In genomic region chr7:28178537-28178936, GRCh38 we compare ENCODE assay signal across 9 cellular contexts. TPM values are rescaled to one million over a fixed set of nuclear protein-coding genes. Genes with fewer than 3 reads are reported as not detected.
DNase-seq lines count a peak whose midpoint lies in the region; ATAC-seq and TF ChIP-seq lines count a peak whose summit lies in the region.
"Had no signal": no experiment of that assay in that cellular context is flagged by ENCODE, and none has a peak within 500 bp of the region (broad histone marks: within the 10 kb centered on the region; RNA-seq: fewer than 3 reads in every experiment).

No MANE protein-coding gene starts in this region.

- no peak overlapping the region for H3K27ac ChIP-seq in HUES64 (ENCODE audit: low read depth, low read length)

- H3K4me1 Mint-ChIP-seq in CD14-positive monocyte (peaks cover 57% of the 10 kb centered on the region), neural crest cell (peaks cover 17% of the 10 kb centered on the region)
- H3K4me1 Mint-ChIP-seq in central memory CD8-positive, alpha-beta T cell, result peaks cover 50% of the 10 kb centered on the region

- no peak for TF ChIP-seq CTCF in CD14-positive monocyte (IDR thresholded peaks at IDR 0.05)
- no peak for TF ChIP-seq CTCF in neural crest cell (conservative IDR thresholded peaks at IDR 0.05)

- H3K9me3 Mint-ChIP-seq in CD14-positive monocyte, result no peaks in the 10 kb centered on the region
- H3K9me3 Mint-ChIP-seq in central memory CD8-positive, alpha-beta T cell, result no peaks in the 10 kb centered on the region
- no peaks in the 10 kb centered on the region for H3K9me3 Mint-ChIP-seq in neural crest cell

- intact Hi-C loops in CD14-positive monocyte (cut with micrococcal nuclease), result loop anchor here in 1 of 2 donors (5.0 kb wide), 2 partner anchors 36 to 64 kb away; no protein-coding TSS in a partner anchor

- no peak for ATAC-seq in central memory CD8-positive, alpha-beta T cell (replicated peaks; ENCODE audit: extremely low read depth, poor library complexity, severe bottlenecking)
- ATAC-seq in GM18873 (IDR thresholded peaks at IDR 0.05; ENCODE audit: low FRiP score, unreplicated experiment), result no peak

- DNase-seq in CD14-positive monocyte (ENCODE audit: low spot score), result no peak
- DNase-seq in central memory CD8-positive, alpha-beta T cell (ENCODE audit: low spot score in 2 of 2), result no peak
- DNase-seq in neural crest cell (ENCODE audit: low read depth, low spot score), result no peak
- no peak for DNase-seq in MV-4-11 (lab: John Stamatoyannopoulos, UW)
- DNase-seq in stimulated activated CD8-positive, alpha-beta memory T cell treated with anti-CD3 and anti-CD28 coated beads, Interleukin-4, amount 100 ng/mL, for 48 hours, result no peak
- no peak for DNase-seq in hypothalamus (lab: John Stamatoyannopoulos, UW)

- H3K27me3 Mint-ChIP-seq in CD14-positive monocyte (ENCODE audit: low read depth in 3 of 3) (peaks cover 0 to 3% (median 2%) of the 10 kb centered on the region in 3 donors), neural crest cell (ENCODE audit: low read depth) (peaks cover 41% of the 10 kb centered on the region)
- no peaks in the 10 kb centered on the region for H3K27me3 Mint-ChIP-seq in central memory CD8-positive, alpha-beta T cell

- 80% methylated on average over 5 of the region's 5 CpGs for WGBS in HUES64

- H3K36me3 Mint-ChIP-seq in CD14-positive monocyte (peaks cover 6 to 7% of the 10 kb centered on the region in 2 donors), neural crest cell (ENCODE audit: low read depth) (no peaks in the 10 kb centered on the region)
- H3K36me3 Mint-ChIP-seq in central memory CD8-positive, alpha-beta T cell (ENCODE audit: insufficient read depth), result peaks cover 11% of the 10 kb centered on the region

- peaks cover 24% of the 10 kb centered on the region for H3K27me3 ChIP-seq in HUES64 (ENCODE audit: insufficient read depth, low read length)
- H3K27me3 ChIP-seq: ovary had no signal

- H3K36me3 ChIP-seq in HUES64 (ENCODE audit: insufficient read depth, low read length), result no peaks in the 10 kb centered on the region
- H3K36me3 ChIP-seq: ovary had no signal

- peak overlapping the region; percentile 58; the same call in 1 of the 2 replicates for H3K4me3 ChIP-seq in HUES64 (ENCODE audit: low read length)

- no peak overlapping the region for H3K9ac ChIP-seq in HUES64 (ENCODE audit: low read depth, low read length)

- H3K4me3 Mint-ChIP-seq in CD14-positive monocyte (peak overlapping the region; percentile 85 to 87), neural crest cell (peak overlapping the region; percentile 89)
- peak overlapping the region; percentile 65 for H3K4me3 Mint-ChIP-seq in central memory CD8-positive, alpha-beta T cell

- H3K27ac Mint-ChIP-seq in CD14-positive monocyte (peak overlapping the region; percentile 43 to 89 (median 80)), neural crest cell (ENCODE audit: unreplicated experiment) (no peak overlapping the region)
- H3K27ac Mint-ChIP-seq in central memory CD8-positive, alpha-beta T cell (ENCODE audit: low read depth), result peak overlapping the region; percentile 72

- peaks cover 32% of the 10 kb centered on the region for H3K4me1 ChIP-seq in HUES64 (ENCODE audit: insufficient read depth, low read length)

- no peaks in the 10 kb centered on the region for H3K9me3 ChIP-seq in HUES64 (ENCODE audit: insufficient read depth, low read depth, low read length)
- H3K9me3 ChIP-seq: ovary had no signal

RNA-seq across cellular contexts. Expression of gene JAZF1, which starts 2.1 kb away (rescaled TPM):
- polyA plus RNA-seq in CD14-positive monocyte, result 10 to 100 TPM; 12.1 to 17.2 TPM
- polyA plus RNA-seq in HUES64 (2013, experiment 1 of 2), result 7.2 TPM
- polyA plus RNA-seq in HUES64 (2013, experiment 2 of 2), result 7.9 TPM
- total RNA-seq in neural crest cell, result 3.1 and 3.6 TPM in 2 replicates
